ENCODE assay signal across 1 cellular context in genomic region chr9:69120380-69121154, GRCh38.
A peak's percentile ranks its signal among the peaks of the same experiment; 100 is the strongest.
TF ChIP-seq lines count a peak whose summit lies in the region.

No MANE protein-coding gene starts in this region.

TF ChIP-seq in WTC11, 78 proteins besides CTCF, POLR2A, EP300 and RAD21 (continued from another document):
- TF ChIP-seq ZNF532 (CRISPR knock-in tag; IDR thresholded peaks at IDR 0.05; ENCODE audit: borderline replicate concordance) (peak; percentile 75; the same call in 1 of the 2 replicates), ZNF416 (CRISPR knock-in tag; IDR thresholded peaks at IDR 0.05) (no peak), ESRRA (CRISPR knock-in tag; IDR thresholded peaks at IDR 0.05; ENCODE audit: borderline replicate concordance) (no peak), NFE2L1 (CRISPR knock-in tag; IDR thresholded peaks at IDR 0.05) (peak; percentile 79; the same call in 1 of the 2 replicates), ERG (CRISPR knock-in tag; IDR thresholded peaks at IDR 0.05) (0 out of 2 replicates have a peak, but pooled peaks have one; percentile 71), FOXK1 (CRISPR knock-in tag; IDR thresholded peaks at IDR 0.05) (0 out of 2 replicates have a peak, but pooled peaks have one; percentile 15), FOXP1 (CRISPR knock-in tag; IDR thresholded peaks at IDR 0.05; ENCODE audit: borderline replicate concordance) (no peak), JAZF1 (CRISPR knock-in tag; IDR thresholded peaks at IDR 0.05) (no peak), ZNF232 (CRISPR knock-in tag; IDR thresholded peaks at IDR 0.05) (no peak), STAT6 (CRISPR knock-in tag; conservative IDR thresholded peaks at IDR 0.05; ENCODE audit: low read depth) (no peak), GABPB1 (CRISPR knock-in tag; IDR thresholded peaks at IDR 0.05) (no peak; the same call in 1 of the 2 replicates), TEAD1 (CRISPR knock-in tag; IDR thresholded peaks at IDR 0.05) (no peak), RELA (CRISPR knock-in tag; IDR thresholded peaks at IDR 0.05; ENCODE audit: borderline replicate concordance) (no peak), CREB1 (CRISPR knock-in tag; IDR thresholded peaks at IDR 0.05) (no peak), ZNF263 (CRISPR knock-in tag; IDR thresholded peaks at IDR 0.05; ENCODE audit: low read depth) (peak; percentile 56; the same call in 1 of the 2 replicates), USF1 (CRISPR knock-in tag; IDR thresholded peaks at IDR 0.05) (no peak), ATF2 (CRISPR knock-in tag; IDR thresholded peaks at IDR 0.05; ENCODE audit: borderline replicate concordance, low read depth) (no peak), ZNF423 (CRISPR knock-in tag; IDR thresholded peaks at IDR 0.05) (peak; percentile 23; the same call in 1 of the 2 replicates)
